In the genomic region with DNA sequence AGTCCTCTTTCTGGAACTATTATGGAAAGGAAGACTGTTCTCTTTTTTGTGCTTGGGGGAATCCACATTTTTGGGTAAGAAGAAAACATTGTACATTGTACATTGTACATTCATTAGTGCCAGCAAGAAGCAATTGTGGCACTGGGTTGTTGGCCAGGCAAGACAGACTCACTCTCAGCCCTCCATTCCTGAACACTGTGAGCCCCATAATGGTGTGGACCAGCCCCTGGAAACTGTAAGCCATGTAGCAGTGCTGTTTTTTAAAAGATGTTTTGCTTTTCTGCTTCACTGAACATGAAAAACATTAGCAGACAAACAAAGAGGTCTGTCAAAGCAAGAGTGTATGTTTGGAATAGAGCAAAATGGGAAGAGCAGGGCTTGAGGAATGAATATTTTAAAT, we compare ENCODE assay signal across 14 cellular contexts.
"Had no signal": no experiment of that assay in that cellular context is flagged by ENCODE, and none has a peak within 500 bp of the region (broad histone marks: within the 10 kb centered on the region; RNA-seq: fewer than 3 reads in every experiment).

No MANE protein-coding gene starts in this region.

- DNase-seq: effector memory CD4-positive, alpha-beta T cell; heart right ventricle; islet precursor cell; mammary epithelial cell; ovary; right lobe of liver; stimulated activated CD4-positive, alpha-beta T cell treated with anti-CD3 and anti-CD28 coated beads, Interleukin-4, amount 100 ng/mL, for 1 hour; stimulated activated CD8-positive, alpha-beta memory T cell treated with anti-CD3 and anti-CD28 coated beads, Interleukin-4, amount 100 ng/mL, for 48 hours; tibial artery; upper lobe of right lung had no signal

- ATAC-seq: esophagus mucosa; heart right ventricle; left lobe of liver; natural killer cell treated with Interleukin-12 subunit alpha and Interleukin-12 subunit beta and Interleukin-15 and Interleukin-18, amount 100 ng/mL, for 72 hours; right lobe of liver; stimulated activated effector memory CD8-positive, alpha-beta T cell treated with anti-CD3 and anti-CD28 coated beads, Interleukin-12 subunit alpha, Interleukin-12 subunit beta, amount 100 ng/mL, for 72 hours; upper lobe of right lung had no signal
